Comparison of ENCODE assay signal across 1 cellular context in genomic region chr6:32152414-32153251, GRCh38.
TF ChIP-seq lines count a peak whose summit lies in the region.

No MANE protein-coding gene starts in this region.

TF ChIP-seq in K562, 482 proteins besides CTCF, POLR2A, EP300 and RAD21 (continues in another document):
- TF ChIP-seq UBTF (IDR thresholded peaks at IDR 0.05; ENCODE audit: borderline replicate concordance in 1 of 2, low read depth in 2 of 2, low read length in 2 of 2), result peak; percentile 73 to 79; a peak in 2 of 4 replicates
- TF ChIP-seq FOXK2 (conservative IDR thresholded peaks at IDR 0.05 in 1 of 2, IDR thresholded peaks at IDR 0.05 in 1 of 2; ENCODE audit: low read depth in 2 of 2), result 0 out of 4 replicates have a peak, but pooled peaks of 1 of the 2 experiments have one; percentile 10
- peak; percentile 34; the same call in 1 of the 2 replicates for TF ChIP-seq ZNF512 (tag; IDR thresholded peaks at IDR 0.05)
- TF ChIP-seq ASH1L (IDR thresholded peaks at IDR 0.05; ENCODE audit: borderline replicate concordance, low read depth, partially characterized antibody), result no peak
- no peak for TF ChIP-seq SIN3B (IDR thresholded peaks at IDR 0.05; ENCODE audit: low read depth)
- TF ChIP-seq LARP7 (IDR thresholded peaks at IDR 0.05), result no peak
- TF ChIP-seq ESRRA (IDR thresholded peaks at IDR 0.05; ENCODE audit: borderline replicate concordance, low read depth), result 0 out of 2 replicates have a peak, but pooled peaks have one; percentile 16
- no peak for TF ChIP-seq ZNF324 (CRISPR knock-in tag; IDR thresholded peaks at IDR 0.05)
- TF ChIP-seq ATF1 (CRISPR knock-in tag; IDR thresholded peaks at IDR 0.05), result no peak
- no peak; the same call in 1 of the 2 replicates for TF ChIP-seq ATF1 (tag; IDR thresholded peaks at IDR 0.05)
- no peak for TF ChIP-seq ZNF174 (CRISPR knock-in tag; IDR thresholded peaks at IDR 0.05)
- no peak for TF ChIP-seq PHF8 (IDR thresholded peaks at IDR 0.05; ENCODE audit: borderline replicate concordance, low read length)
- no peak for TF ChIP-seq ZNF134 (CRISPR knock-in tag; conservative IDR thresholded peaks at IDR 0.05)
- peak; percentile 86 for TF ChIP-seq EGR1 (conservative IDR thresholded peaks at IDR 0.05)
- TF ChIP-seq BCOR (IDR thresholded peaks at IDR 0.05), result no peak
- TF ChIP-seq CHAMP1 (IDR thresholded peaks at IDR 0.05), result no peak
- TF ChIP-seq SRSF9 (IDR thresholded peaks at IDR 0.05; ENCODE audit: borderline replicate concordance, low read depth, low read length), result no peak
- peak; percentile 5; the same call in 1 of the 2 replicates for TF ChIP-seq BHLHE40 (IDR thresholded peaks at IDR 0.05; ENCODE audit: low read length)
- TF ChIP-seq MYC (IDR thresholded peaks at IDR 0.05; ENCODE audit: low read depth, low read length), result 0 out of 2 replicates have a peak, but pooled peaks have one; percentile 6
- TF ChIP-seq MYC (CRISPR knock-in tag; IDR thresholded peaks at IDR 0.05; ENCODE audit: borderline replicate concordance, low read depth), result no peak
- no peak for TF ChIP-seq SUPT5H (IDR thresholded peaks at IDR 0.05)
- no peak for TF ChIP-seq IRF2 (CRISPR knock-in tag; IDR thresholded peaks at IDR 0.05)
- TF ChIP-seq ZNF644 (tag; IDR thresholded peaks at IDR 0.05; ENCODE audit: low read depth), result 0 out of 2 replicates have a peak, but pooled peaks have one; percentile 67
- no peak for TF ChIP-seq ILF3 (IDR thresholded peaks at IDR 0.05; ENCODE audit: borderline replicate concordance)
- TF ChIP-seq CHD2 (IDR thresholded peaks at IDR 0.05; ENCODE audit: low read depth, low read length), result no peak
- TF ChIP-seq PML (IDR thresholded peaks at IDR 0.05; ENCODE audit: low read length), result 0 out of 2 replicates have a peak, but pooled peaks have one; percentile 7
- TF ChIP-seq HMBOX1 (IDR thresholded peaks at IDR 0.05), result peak; percentile 46; the same call in 1 of the 2 replicates
- TF ChIP-seq MED1 (CRISPR knock-in tag; IDR thresholded peaks at IDR 0.05; ENCODE audit: borderline replicate concordance), result no peak
- TF ChIP-seq BRD4 (IDR thresholded peaks at IDR 0.05), result 0 out of 2 replicates have a peak, but pooled peaks have one; percentile 35
- TF ChIP-seq CXXC5 (CRISPR knock-in tag; IDR thresholded peaks at IDR 0.05), result no peak; the same call in 1 of the 2 replicates
- TF ChIP-seq CREB3L1 (IDR thresholded peaks at IDR 0.05; ENCODE audit: borderline replicate concordance, low read depth), result peak; percentile 50; the same call in 1 of the 2 replicates
- no peak for TF ChIP-seq DLX4 (CRISPR knock-in tag; IDR thresholded peaks at IDR 0.05)
- TF ChIP-seq ZBTB49 (CRISPR knock-in tag; IDR thresholded peaks at IDR 0.05; ENCODE audit: borderline replicate concordance), result no peak
- TF ChIP-seq TEAD1 (CRISPR knock-in tag; IDR thresholded peaks at IDR 0.05), result no peak
- TF ChIP-seq ZFP91 (CRISPR knock-in tag; IDR thresholded peaks at IDR 0.05), result no peak
- no peak for TF ChIP-seq PCBP1 (IDR thresholded peaks at IDR 0.05; ENCODE audit: low read depth, low read length, poor library complexity, severe bottlenecking)
- TF ChIP-seq ZNF449 (CRISPR knock-in tag; IDR thresholded peaks at IDR 0.05), result no peak
- TF ChIP-seq GATAD2B (IDR thresholded peaks at IDR 0.05; ENCODE audit: borderline replicate concordance), result peak; percentile 30; the same call in 1 of the 2 replicates
- TF ChIP-seq MTA2 (IDR thresholded peaks at IDR 0.05; ENCODE audit: low read depth), result no peak
- TF ChIP-seq E2F6 (IDR thresholded peaks at IDR 0.05; ENCODE audit: borderline replicate concordance in 1 of 2, extremely low read depth in 1 of 2, insufficient read depth in 1 of 2, insufficient read length in 1 of 2, low read depth in 1 of 2, low read length in 1 of 2, poor library complexity in 1 of 2, severe bottlenecking in 1 of 2), result peak; percentile 7 to 53
- no peak for TF ChIP-seq DDX20 (tag; IDR thresholded peaks at IDR 0.05; ENCODE audit: low read depth)
- TF ChIP-seq MEIS2 (IDR thresholded peaks at IDR 0.05; ENCODE audit: partially characterized antibody), result no peak
- TF ChIP-seq ZNF165 (CRISPR knock-in tag; IDR thresholded peaks at IDR 0.05; ENCODE audit: borderline replicate concordance), result no peak
- no peak for TF ChIP-seq ZFP1 (CRISPR knock-in tag; IDR thresholded peaks at IDR 0.05)
- TF ChIP-seq RCOR1 (IDR thresholded peaks at IDR 0.05; ENCODE audit: borderline replicate concordance in 1 of 2, low read depth in 2 of 2, low read length in 2 of 2), result no peak
- TF ChIP-seq XRCC3 (IDR thresholded peaks at IDR 0.05), result no peak
